In genomic region chr9:119366909-119367690, GRCh38 we compare ENCODE assay signal across 1 cellular context.
TF ChIP-seq lines count a peak whose summit lies in the region.

No MANE protein-coding gene starts in this region.

TF ChIP-seq in GM23338, 12 proteins besides CTCF, POLR2A, EP300 and RAD21 (continued from another document):
- no peak for TF ChIP-seq ZNF462 (CRISPR knock-in tag; IDR thresholded peaks at IDR 0.05)
